ENCODE assay signal across 2 cellular contexts in the genomic region with DNA sequence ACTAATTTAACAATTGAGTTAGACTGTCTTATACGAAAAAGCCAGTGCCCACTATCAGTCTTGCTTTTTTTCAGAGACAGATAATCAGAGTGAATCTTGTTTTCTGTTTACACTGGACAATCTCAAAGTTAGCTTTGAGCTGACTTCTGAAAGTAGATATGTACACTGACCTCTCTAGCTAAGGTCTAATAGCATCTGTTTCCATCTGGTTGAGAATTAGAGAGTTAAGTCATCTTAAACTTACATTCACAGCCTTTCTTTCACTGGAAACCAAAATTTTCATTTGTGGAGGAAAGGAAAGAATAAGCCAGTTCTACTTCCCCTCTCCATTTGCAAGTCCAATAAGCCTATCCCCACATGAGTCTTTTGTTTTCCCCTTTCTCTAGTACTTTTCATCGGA.
TF ChIP-seq lines count a peak whose summit lies in the region.

No MANE protein-coding gene starts in this region.

TF ChIP-seq in IMR-90, 13 proteins besides CTCF, POLR2A, EP300 and RAD21 (continued from another document):
- no peak for TF ChIP-seq ELK1 (IDR thresholded peaks at IDR 0.05; ENCODE audit: borderline replicate concordance, low read depth, low read length)
- no peak for TF ChIP-seq RFX5 (IDR thresholded peaks at IDR 0.05; ENCODE audit: low read depth, low read length)
- no peak for TF ChIP-seq MAZ (IDR thresholded peaks at IDR 0.05; ENCODE audit: borderline replicate concordance, low read depth, low read length)
- TF ChIP-seq, protein P1, sequence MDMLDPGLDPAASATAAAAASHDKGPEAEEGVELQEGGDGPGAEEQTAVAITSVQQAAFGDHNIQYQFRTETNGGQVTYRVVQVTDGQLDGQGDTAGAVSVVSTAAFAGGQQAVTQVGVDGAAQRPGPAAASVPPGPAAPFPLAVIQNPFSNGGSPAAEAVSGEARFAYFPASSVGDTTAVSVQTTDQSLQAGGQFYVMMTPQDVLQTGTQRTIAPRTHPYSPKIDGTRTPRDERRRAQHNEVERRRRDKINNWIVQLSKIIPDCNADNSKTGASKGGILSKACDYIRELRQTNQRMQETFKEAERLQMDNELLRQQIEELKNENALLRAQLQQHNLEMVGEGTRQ (IDR thresholded peaks at IDR 0.05; ENCODE audit: low read depth, low read length): no peak
- TF ChIP-seq NFE2L2 (IDR thresholded peaks at IDR 0.05; ENCODE audit: low read depth, low read length): no peak
- TF ChIP-seq CEBPB (IDR thresholded peaks at IDR 0.05; ENCODE audit: low read depth, low read length): no peak

TF ChIP-seq in endothelial cell of umbilical vein, 7 proteins besides CTCF, POLR2A, EP300 and RAD21 (continued from another document):
- TF ChIP-seq MAX (IDR thresholded peaks at IDR 0.05; ENCODE audit: insufficient read depth, insufficient read length): no peak
- no peak for TF ChIP-seq EZH2 (IDR thresholded peaks at IDR 0.05; ENCODE audit: borderline replicate concordance, low read depth, low read length, severe bottlenecking)
- no peak for TF ChIP-seq GATA2 (IDR thresholded peaks at IDR 0.05; ENCODE audit: insufficient read depth, insufficient read length, low read depth, low read length)
- no peak for TF ChIP-seq POLR2AphosphoS5 (IDR thresholded peaks at IDR 0.05; ENCODE audit: insufficient read depth, low read depth, low read length)
